ENCODE assay signal across 12 cellular contexts in genomic region chr4:89586864-89587263, GRCh38.
DNase-seq lines count a peak whose midpoint lies in the region; ATAC-seq and TF ChIP-seq lines count a peak whose summit lies in the region.
"Had no signal": no experiment of that assay in that cellular context is flagged by ENCODE, and none has a peak within 500 bp of the region (broad histone marks: within the 10 kb centered on the region; RNA-seq: fewer than 3 reads in every experiment).

No MANE protein-coding gene starts in this region.

- H3K27ac ChIP-seq in C4-2B: no peak overlapping the region

- DNase-seq in HT-29 (ENCODE audit: low spot score) (peak; percentile 33), SKM-1 treated with dmso at 0.1 percent for 144 hours (lab: John Stamatoyannopoulos, UW; ENCODE audit: unreplicated experiment) (peak; percentile 5), inferior parietal cortex (ENCODE audit: extremely low spot score) (peak; percentile 35), GM20000 (ENCODE audit: low spot score) (no peak)
- DNase-seq: activated CD8-positive, alpha-beta memory T cell treated with anti-CD3 and anti-CD28 coated beads for 24 hours; effector memory CD4-positive, alpha-beta T cell; naive B cell; NCI-H524 treated with DMSO at 0.1 percent for 48 hours had no signal

- ATAC-seq in HG03432 (IDR thresholded peaks at IDR 0.05; ENCODE audit: unreplicated experiment) (no peak), HG03175 (IDR thresholded peaks at IDR 0.05; ENCODE audit: unreplicated experiment) (no peak), GM21528 (IDR thresholded peaks at IDR 0.05; ENCODE audit: low FRiP score, unreplicated experiment) (no peak)

- TF ChIP-seq CTCF in C4-2B (conservative IDR thresholded peaks at IDR 0.05): peak; percentile 48
- TF ChIP-seq CTCF in GM20000 (IDR thresholded peaks at IDR 0.05; ENCODE audit: extremely low read depth, missing control alignments): no peak
